In genomic region chr5:31854625-31855526, GRCh38 we compare ENCODE assay signal across 8 cellular contexts.
DNase-seq lines count a peak whose midpoint lies in the region; ATAC-seq and TF ChIP-seq lines count a peak whose summit lies in the region.

No MANE protein-coding gene starts in this region.

- H3K4me3 ChIP-seq in suprapubic skin: peak overlapping the region; percentile 78

- DNase-seq in HPDE6-E6E7 (ENCODE audit: extremely low spot score) (peak; percentile 42), endothelial cell (ENCODE audit: low spot score) (peak; percentile 62), lung microvascular endothelial cell (ENCODE audit: low read depth in 2 of 2) (peak; percentile 11 to 25), suprapubic skin (ENCODE audit: low spot score in 2 of 2) (peak in 1 of 2 donors; percentile 68), NAMALWA (ENCODE audit: low spot score) (no peak)
- DNase-seq in activated CD4-positive, alpha-beta T cell treated with anti-CD3 and anti-CD28 coated beads for 1 hour: peak; percentile 19

- peaks cover 61% of the 10 kb centered on the region for H3K4me1 Mint-ChIP-seq in endothelial cell (ENCODE audit: unreplicated experiment)

- H3K4me1 ChIP-seq in suprapubic skin: peaks cover 27% of the 10 kb centered on the region

- H3K9me3 Mint-ChIP-seq in endothelial cell (ENCODE audit: unreplicated experiment): peaks cover 8% of the 10 kb centered on the region

- H3K27ac ChIP-seq in suprapubic skin: peak overlapping the region; percentile 76

- TF ChIP-seq EP300 in suprapubic skin (IDR thresholded peaks at IDR 0.05): no peak

- H3K9me3 ChIP-seq in suprapubic skin: peaks cover 10% of the 10 kb centered on the region

- TF ChIP-seq CTCF in endothelial cell (IDR thresholded peaks at IDR 0.05; ENCODE audit: unreplicated experiment) (no peak), suprapubic skin (IDR thresholded peaks at IDR 0.05) (no peak)

- peaks cover 37% of the 10 kb centered on the region for H3K36me3 Mint-ChIP-seq in endothelial cell (ENCODE audit: low read depth, unreplicated experiment)

- 2% methylated on average over 26 of the region's 54 CpGs for WGBS in suprapubic skin

- H3K27me3 Mint-ChIP-seq in endothelial cell (ENCODE audit: unreplicated experiment): peaks cover 16% of the 10 kb centered on the region

- H3K27me3 ChIP-seq in suprapubic skin: no peaks in the 10 kb centered on the region

- no peak for TF ChIP-seq POLR2A in suprapubic skin (IDR thresholded peaks at IDR 0.05)

- peak overlapping the region; percentile 99 for H3K4me3 Mint-ChIP-seq in endothelial cell (ENCODE audit: unreplicated experiment)

- peak overlapping the region; percentile 93 for H3K27ac Mint-ChIP-seq in endothelial cell (ENCODE audit: unreplicated experiment)

- H3K36me3 ChIP-seq in suprapubic skin: no peaks in the 10 kb centered on the region

- ATAC-seq in HG03565 (IDR thresholded peaks at IDR 0.05; ENCODE audit: unreplicated experiment) (no peak), GM21576 (IDR thresholded peaks at IDR 0.05; ENCODE audit: unreplicated experiment) (no peak)
